ENCODE assay signal across 12 cellular contexts in genomic region chrX:44935640-44936039, GRCh38.
"Had no signal": no experiment of that assay in that cellular context is flagged by ENCODE, and none has a peak within 500 bp of the region (broad histone marks: within the 10 kb centered on the region; RNA-seq: fewer than 3 reads in every experiment).

No MANE protein-coding gene starts in this region.

- H3K27ac ChIP-seq: esophagus muscularis mucosa, heart left ventricle, pancreas, right atrium auricular region, uterus had no signal

- DNase-seq: activated CD4-positive, alpha-beta T cell treated with anti-CD3 and anti-CD28 coated beads for 4 hours; activated CD8-positive, alpha-beta memory T cell treated with anti-CD3 and anti-CD28 coated beads, Interleukin-2, amount 50 U/mL, for 48 hours; activated CD8-positive, alpha-beta T cell treated with anti-CD3 and anti-CD28 coated beads, Interleukin-2, amount 10 ng/mL, durations not matched to agents 7 days and 5 days; dermis blood vessel endothelial cell; heart left ventricle; islet precursor cell; pancreas; small intestine; uterus had no signal

- H3K9me3 ChIP-seq: esophagus muscularis mucosa, heart left ventricle, pancreas, right atrium auricular region, uterus had no signal

- H3K4me3 ChIP-seq: esophagus muscularis mucosa, heart left ventricle, pancreas, right atrium auricular region, uterus had no signal

- H3K4me3 Mint-ChIP-seq: activated CD8-positive, alpha-beta T cell treated with anti-CD3 and anti-CD28 coated beads, Interleukin-2, amount 10 ng/mL, durations not matched to agents 7 days and 5 days; mesothelial cell of epicardium had no signal

- H3K27ac Mint-ChIP-seq: activated CD8-positive, alpha-beta T cell treated with anti-CD3 and anti-CD28 coated beads, Interleukin-2, amount 10 ng/mL, durations not matched to agents 7 days and 5 days; mesothelial cell of epicardium had no signal

- H3K36me3 ChIP-seq: esophagus muscularis mucosa, heart left ventricle, pancreas, right atrium auricular region, uterus had no signal

- H3K4me1 ChIP-seq: uterus had no signal

- H3K27me3 ChIP-seq: esophagus muscularis mucosa, heart left ventricle, pancreas, right atrium auricular region, uterus had no signal

- ATAC-seq: activated CD8-positive, alpha-beta T cell treated with anti-CD3 and anti-CD28 coated beads, Interleukin-2, amount 10 ng/mL, durations not matched to agents 7 days and 5 days; heart left ventricle had no signal
